In genomic region chr9:72149231-72149975, GRCh38 we compare ENCODE assay signal across 1 cellular context.
A peak's percentile ranks its signal among the peaks of the same experiment; 100 is the strongest.
TF ChIP-seq lines count a peak whose summit lies in the region.

GDA (plus strand) TSS chr9:72149440; CDS start chr9:72149560, 120 bp downstream.

TF ChIP-seq in HepG2, 621 proteins besides CTCF, POLR2A, EP300 and RAD21 (continued from another document and continues in another):
- TF ChIP-seq CENPBD1 (CRISPR knock-in tag; IDR thresholded peaks at IDR 0.05; ENCODE audit: borderline replicate concordance, low read depth) (no peak; the same call in 1 of the 2 replicates), PREB (CRISPR knock-in tag; IDR thresholded peaks at IDR 0.05) (no peak), ZFP37 (CRISPR knock-in tag; IDR thresholded peaks at IDR 0.05; ENCODE audit: borderline replicate concordance) (peak; percentile 82; the same call in 1 of the 2 replicates), CBX2 (IDR thresholded peaks at IDR 0.05; ENCODE audit: low read depth, low read length) (no peak), CBX2 (CRISPR knock-in tag; IDR thresholded peaks at IDR 0.05; ENCODE audit: low read depth) (peak; percentile 39; the same call in 1 of the 2 replicates), ZNF644 (CRISPR knock-in tag; IDR thresholded peaks at IDR 0.05; ENCODE audit: low read depth) (no peak), IKZF4 (CRISPR knock-in tag; IDR thresholded peaks at IDR 0.05; ENCODE audit: borderline replicate concordance, low read depth, not compliant biosample characterization) (peak; percentile 90), MTA3 (CRISPR knock-in tag; IDR thresholded peaks at IDR 0.05) (no peak), CBFB (CRISPR knock-in tag; IDR thresholded peaks at IDR 0.05) (peak; percentile 32; the same call in 1 of the 2 replicates), IRF9 (CRISPR knock-in tag; IDR thresholded peaks at IDR 0.05; ENCODE audit: borderline replicate concordance) (0 out of 2 replicates have a peak, but pooled peaks have one; percentile 70), CBX5 (CRISPR knock-in tag; IDR thresholded peaks at IDR 0.05; ENCODE audit: borderline replicate concordance) (peak; percentile 77; the same call in 1 of the 2 replicates), ZBTB2 (CRISPR knock-in tag; IDR thresholded peaks at IDR 0.05; ENCODE audit: low read depth) (no peak), CREB1 (IDR thresholded peaks at IDR 0.05) (no peak), CREB1 (CRISPR knock-in tag; IDR thresholded peaks at IDR 0.05) (no peak), ZNF558 (CRISPR knock-in tag; IDR thresholded peaks at IDR 0.05; ENCODE audit: borderline replicate concordance) (peak; percentile 76; the same call in 1 of the 2 replicates), ZNF556 (CRISPR knock-in tag; IDR thresholded peaks at IDR 0.05; ENCODE audit: borderline replicate concordance) (peak; percentile 65; the same call in 1 of the 2 replicates), ELF4 (CRISPR knock-in tag; IDR thresholded peaks at IDR 0.05; ENCODE audit: borderline replicate concordance) (no peak), ZNF431 (CRISPR knock-in tag; IDR thresholded peaks at IDR 0.05; ENCODE audit: borderline replicate concordance, low read depth) (peak; percentile 16; the same call in 1 of the 2 replicates), ZNF564 (CRISPR knock-in tag; IDR thresholded peaks at IDR 0.05) (peak; percentile 78), ZNF530 (CRISPR knock-in tag; IDR thresholded peaks at IDR 0.05; ENCODE audit: low read depth) (no peak), STAT5B (CRISPR knock-in tag; IDR thresholded peaks at IDR 0.05) (no peak), ZNF20 (CRISPR knock-in tag; IDR thresholded peaks at IDR 0.05) (no peak), ZNF704 (CRISPR knock-in tag; IDR thresholded peaks at IDR 0.05; ENCODE audit: borderline replicate concordance) (peak; percentile 60; the same call in 1 of the 2 replicates), PHF21A (CRISPR knock-in tag; IDR thresholded peaks at IDR 0.05) (no peak), RXRA (CRISPR knock-in tag; IDR thresholded peaks at IDR 0.05) (peak; percentile 64; the same call in 1 of the 2 replicates), ZNF569 (CRISPR knock-in tag; IDR thresholded peaks at IDR 0.05; ENCODE audit: borderline replicate concordance) (no peak), ZBTB21 (CRISPR knock-in tag; IDR thresholded peaks at IDR 0.05) (no peak), GPN1 (CRISPR knock-in tag; IDR thresholded peaks at IDR 0.05; ENCODE audit: borderline replicate concordance) (no peak), HNRNPL (IDR thresholded peaks at IDR 0.05; ENCODE audit: low read depth, low read length) (no peak), ZBTB7B (CRISPR knock-in tag; IDR thresholded peaks at IDR 0.05) (peak; percentile 59; the same call in 1 of the 2 replicates), KDM6A (CRISPR knock-in tag; IDR thresholded peaks at IDR 0.05; ENCODE audit: low read depth) (no peak), ZNF746 (CRISPR knock-in tag; IDR thresholded peaks at IDR 0.05) (peak; percentile 57; the same call in 1 of the 2 replicates), RFXAP (CRISPR knock-in tag; IDR thresholded peaks at IDR 0.05; ENCODE audit: borderline replicate concordance) (no peak), ZBTB3 (CRISPR knock-in tag; IDR thresholded peaks at IDR 0.05; ENCODE audit: borderline replicate concordance, low read depth) (no peak), TCF7 (IDR thresholded peaks at IDR 0.05; ENCODE audit: low read depth) (no peak), ZKSCAN8 (CRISPR knock-in tag; IDR thresholded peaks at IDR 0.05; ENCODE audit: borderline replicate concordance) (no peak), YY1 (IDR thresholded peaks at IDR 0.05; ENCODE audit: insufficient read depth, insufficient replicate concordance, low read depth, low read length) (no peak), ZNF891 (CRISPR knock-in tag; IDR thresholded peaks at IDR 0.05) (peak; percentile 71; the same call in 1 of the 2 replicates), SNRNP70 (IDR thresholded peaks at IDR 0.05; ENCODE audit: low read depth, low read length) (no peak), PCBP2 (optimal IDR thresholded peaks at IDR 0.05; ENCODE audit: low read depth, low read length, poor library complexity, severe bottlenecking) (no peak), HOMEZ (CRISPR knock-in tag; IDR thresholded peaks at IDR 0.05; ENCODE audit: low read depth) (no peak), DR1 (CRISPR knock-in tag; IDR thresholded peaks at IDR 0.05) (no peak), MAZ (IDR thresholded peaks at IDR 0.05; ENCODE audit: borderline replicate concordance, low read depth, low read length) (no peak), MAZ (CRISPR knock-in tag; IDR thresholded peaks at IDR 0.05; ENCODE audit: low read depth) (no peak), ZNF792 (CRISPR knock-in tag; IDR thresholded peaks at IDR 0.05) (peak; percentile 70; the same call in 1 of the 2 replicates), STAG1 (CRISPR knock-in tag; IDR thresholded peaks at IDR 0.05) (peak; percentile 40), SRF (IDR thresholded peaks at IDR 0.05; ENCODE audit: low read depth, low read length) (no peak)
- TF ChIP-seq, protein P1, sequence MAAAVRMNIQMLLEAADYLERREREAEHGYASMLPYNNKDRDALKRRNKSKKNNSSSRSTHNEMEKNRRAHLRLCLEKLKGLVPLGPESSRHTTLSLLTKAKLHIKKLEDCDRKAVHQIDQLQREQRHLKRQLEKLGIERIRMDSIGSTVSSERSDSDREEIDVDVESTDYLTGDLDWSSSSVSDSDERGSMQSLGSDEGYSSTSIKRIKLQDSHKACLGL (CRISPR knock-in tag; IDR thresholded peaks at IDR 0.05) = peak; percentile 90
- TF ChIP-seq, protein P2, sequence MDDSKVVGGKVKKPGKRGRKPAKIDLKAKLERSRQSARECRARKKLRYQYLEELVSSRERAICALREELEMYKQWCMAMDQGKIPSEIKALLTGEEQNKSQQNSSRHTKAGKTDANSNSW (CRISPR knock-in tag; IDR thresholded peaks at IDR 0.05; ENCODE audit: borderline replicate concordance) = peak; percentile 88; the same call in 1 of the 2 replicates
- TF ChIP-seq, protein P3, sequence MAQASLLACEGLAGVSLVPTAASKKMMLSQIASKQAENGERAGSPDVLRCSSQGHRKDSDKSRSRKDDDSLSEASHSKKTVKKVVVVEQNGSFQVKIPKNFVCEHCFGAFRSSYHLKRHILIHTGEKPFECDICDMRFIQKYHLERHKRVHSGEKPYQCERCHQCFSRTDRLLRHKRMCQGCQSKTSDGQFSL (CRISPR knock-in tag; IDR thresholded peaks at IDR 0.05) = no peak
- TF ChIP-seq, protein P4, sequence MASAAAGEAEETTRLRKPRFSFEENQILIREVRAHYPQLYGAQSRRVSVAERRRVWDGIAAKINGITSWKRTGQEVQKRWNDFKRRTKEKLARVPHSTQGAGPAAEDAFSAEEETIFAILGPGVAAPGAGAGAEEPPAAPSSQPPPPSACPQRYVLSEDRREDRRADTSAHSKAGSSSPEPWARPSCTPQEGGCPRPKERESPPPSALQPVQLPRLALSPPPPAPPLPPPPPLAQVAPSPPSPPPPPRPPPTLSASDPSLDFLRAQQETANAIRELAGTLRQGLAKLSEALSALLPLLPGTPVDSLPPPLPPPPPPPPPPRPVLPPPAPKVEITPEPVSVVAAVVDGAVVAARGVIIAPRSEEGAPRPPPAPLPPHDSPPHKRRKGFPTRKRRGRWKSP (CRISPR knock-in tag; IDR thresholded peaks at IDR 0.05) = peak; percentile 97
- TF ChIP-seq, protein P5, sequence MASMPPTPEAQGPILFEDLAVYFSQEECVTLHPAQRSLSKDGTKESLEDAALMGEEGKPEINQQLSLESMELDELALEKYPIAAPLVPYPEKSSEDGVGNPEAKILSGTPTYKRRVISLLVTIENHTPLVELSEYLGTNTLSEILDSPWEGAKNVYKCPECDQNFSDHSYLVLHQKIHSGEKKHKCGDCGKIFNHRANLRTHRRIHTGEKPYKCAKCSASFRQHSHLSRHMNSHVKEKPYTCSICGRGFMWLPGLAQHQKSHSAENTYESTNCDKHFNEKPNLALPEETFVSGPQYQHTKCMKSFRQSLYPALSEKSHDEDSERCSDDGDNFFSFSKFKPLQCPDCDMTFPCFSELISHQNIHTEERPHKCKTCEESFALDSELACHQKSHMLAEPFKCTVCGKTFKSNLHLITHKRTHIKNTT (CRISPR knock-in tag; IDR thresholded peaks at IDR 0.05) = no peak
- TF ChIP-seq, protein P6, sequence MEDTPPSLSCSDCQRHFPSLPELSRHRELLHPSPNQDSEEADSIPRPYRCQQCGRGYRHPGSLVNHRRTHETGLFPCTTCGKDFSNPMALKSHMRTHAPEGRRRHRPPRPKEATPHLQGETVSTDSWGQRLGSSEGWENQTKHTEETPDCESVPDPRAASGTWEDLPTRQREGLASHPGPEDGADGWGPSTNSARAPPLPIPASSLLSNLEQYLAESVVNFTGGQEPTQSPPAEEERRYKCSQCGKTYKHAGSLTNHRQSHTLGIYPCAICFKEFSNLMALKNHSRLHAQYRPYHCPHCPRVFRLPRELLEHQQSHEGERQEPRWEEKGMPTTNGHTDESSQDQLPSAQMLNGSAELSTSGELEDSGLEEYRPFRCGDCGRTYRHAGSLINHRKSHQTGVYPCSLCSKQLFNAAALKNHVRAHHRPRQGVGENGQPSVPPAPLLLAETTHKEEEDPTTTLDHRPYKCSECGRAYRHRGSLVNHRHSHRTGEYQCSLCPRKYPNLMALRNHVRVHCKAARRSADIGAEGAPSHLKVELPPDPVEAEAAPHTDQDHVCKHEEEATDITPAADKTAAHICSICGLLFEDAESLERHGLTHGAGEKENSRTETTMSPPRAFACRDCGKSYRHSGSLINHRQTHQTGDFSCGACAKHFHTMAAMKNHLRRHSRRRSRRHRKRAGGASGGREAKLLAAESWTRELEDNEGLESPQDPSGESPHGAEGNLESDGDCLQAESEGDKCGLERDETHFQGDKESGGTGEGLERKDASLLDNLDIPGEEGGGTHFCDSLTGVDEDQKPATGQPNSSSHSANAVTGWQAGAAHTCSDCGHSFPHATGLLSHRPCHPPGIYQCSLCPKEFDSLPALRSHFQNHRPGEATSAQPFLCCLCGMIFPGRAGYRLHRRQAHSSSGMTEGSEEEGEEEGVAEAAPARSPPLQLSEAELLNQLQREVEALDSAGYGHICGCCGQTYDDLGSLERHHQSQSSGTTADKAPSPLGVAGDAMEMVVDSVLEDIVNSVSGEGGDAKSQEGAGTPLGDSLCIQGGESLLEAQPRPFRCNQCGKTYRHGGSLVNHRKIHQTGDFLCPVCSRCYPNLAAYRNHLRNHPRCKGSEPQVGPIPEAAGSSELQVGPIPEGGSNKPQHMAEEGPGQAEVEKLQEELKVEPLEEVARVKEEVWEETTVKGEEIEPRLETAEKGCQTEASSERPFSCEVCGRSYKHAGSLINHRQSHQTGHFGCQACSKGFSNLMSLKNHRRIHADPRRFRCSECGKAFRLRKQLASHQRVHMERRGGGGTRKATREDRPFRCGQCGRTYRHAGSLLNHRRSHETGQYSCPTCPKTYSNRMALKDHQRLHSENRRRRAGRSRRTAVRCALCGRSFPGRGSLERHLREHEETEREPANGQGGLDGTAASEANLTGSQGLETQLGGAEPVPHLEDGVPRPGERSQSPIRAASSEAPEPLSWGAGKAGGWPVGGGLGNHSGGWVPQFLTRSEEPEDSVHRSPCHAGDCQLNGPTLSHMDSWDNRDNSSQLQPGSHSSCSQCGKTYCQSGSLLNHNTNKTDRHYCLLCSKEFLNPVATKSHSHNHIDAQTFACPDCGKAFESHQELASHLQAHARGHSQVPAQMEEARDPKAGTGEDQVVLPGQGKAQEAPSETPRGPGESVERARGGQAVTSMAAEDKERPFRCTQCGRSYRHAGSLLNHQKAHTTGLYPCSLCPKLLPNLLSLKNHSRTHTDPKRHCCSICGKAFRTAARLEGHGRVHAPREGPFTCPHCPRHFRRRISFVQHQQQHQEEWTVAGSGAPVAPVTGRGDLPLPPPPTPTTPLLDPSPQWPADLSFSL (CRISPR knock-in tag; IDR thresholded peaks at IDR 0.05) = no peak
